ENCODE assay signal across 14 cellular contexts in the genomic region with DNA sequence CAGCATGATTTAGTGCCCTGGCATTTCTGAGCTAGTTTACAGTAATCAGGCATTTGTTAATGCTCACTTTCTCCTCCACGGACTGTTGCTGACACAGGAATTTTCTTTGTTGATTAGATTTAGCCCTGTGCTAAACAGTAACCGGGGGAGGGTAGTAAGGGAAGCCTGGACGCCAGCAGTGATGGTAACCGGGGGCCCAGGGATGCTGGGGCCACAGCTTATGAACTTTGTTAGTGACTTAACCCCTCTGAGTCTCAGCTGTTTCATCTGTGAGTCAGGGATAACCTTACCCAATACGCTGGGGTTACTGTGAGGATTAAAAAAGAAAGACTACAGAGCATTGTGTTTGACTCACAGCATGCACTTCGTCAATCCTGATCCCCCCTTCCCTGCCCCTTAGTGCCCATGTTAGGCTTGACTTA. TPM values are rescaled to one million over a fixed set of nuclear protein-coding genes. Genes with fewer than 3 reads are reported as not detected.
DNase-seq lines count a peak whose midpoint lies in the region; ATAC-seq and TF ChIP-seq lines count a peak whose summit lies in the region.
"Had no signal": no experiment of that assay in that cellular context is flagged by ENCODE, and none has a peak within 500 bp of the region (broad histone marks: within the 10 kb centered on the region; RNA-seq: fewer than 3 reads in every experiment).

No MANE protein-coding gene starts in this region.

- no peak overlapping the region for H3K9ac ChIP-seq in colonic mucosa (ENCODE audit: low read depth in 2 of 2, low read length in 2 of 2)

- H3K9me3 ChIP-seq in spleen (no peaks in the 10 kb centered on the region), colonic mucosa (no peaks in the 10 kb centered on the region)
- H3K9me3 ChIP-seq: ascending aorta, heart left ventricle had no signal

- TF ChIP-seq POLR2A in spleen (IDR thresholded peaks at IDR 0.05), result no peak

- H3K27me3 ChIP-seq in spleen (replicated peaks in 1 of 7) (no peaks in the 10 kb centered on the region), colonic mucosa (no peaks in the 10 kb centered on the region)
- H3K27me3 ChIP-seq: ascending aorta, heart left ventricle had no signal

- no peak for TF ChIP-seq CTCF in spleen (IDR thresholded peaks at IDR 0.05 in 8 of 11, conservative IDR thresholded peaks at IDR 0.05 in 3 of 11)
- TF ChIP-seq CTCF in colonic mucosa (IDR thresholded peaks at IDR 0.05), result no peak

- intact Hi-C loops in spleen (cut with DNase I; ENCODE audit: low total_unique reads), result no loop called here
- intact Hi-C loops in colonic mucosa (cut with DNase I), result no loop called here

- H3K4me3 ChIP-seq in spleen (no peak overlapping the region), colonic mucosa (no peak overlapping the region)
- H3K4me3 ChIP-seq: ascending aorta, heart left ventricle had no signal

- H3K36me3 ChIP-seq in spleen, result no peaks in the 10 kb centered on the region
- no peaks in the 10 kb centered on the region for H3K36me3 ChIP-seq in colonic mucosa
- H3K36me3 ChIP-seq: ascending aorta, heart left ventricle had no signal

- ATAC-seq in HG02571 (IDR thresholded peaks at IDR 0.05; ENCODE audit: unreplicated experiment), result no peak
- ATAC-seq: heart left ventricle had no signal

- 68 to 74% (median 73%) methylated on average over 6 of the region's 6 CpGs for WGBS in spleen, 5 donors

- DNase-seq in HT1080 (ENCODE audit: low read depth) (peak; percentile 69), astrocyte of the hippocampus (ENCODE audit: low read depth, low spot score) (peak; percentile 60), iris pigment epithelial cell (ENCODE audit: low read depth) (peak; percentile 89), spleen (peak; percentile 23), HT-29 (ENCODE audit: low spot score) (no peak), D341Med (ENCODE audit: low spot score) (no peak), colonic mucosa (no peak)
- DNase-seq: DMS79 treated with DMSO at 0.1 percent for 48 hours; heart left ventricle; stimulated activated CD4-positive, alpha-beta T cell treated with anti-CD3 and anti-CD28 coated beads, Interleukin-15, amount 100 ng/mL, for 24 hours; stimulated activated naive CD4-positive, alpha-beta T cell treated with Interleukin-2 at 50 U/mL for 16 hours; T-helper 1 cell had no signal

- peaks cover 0 to 5% (median 0%) of the 10 kb centered on the region in 6 donors for H3K4me1 ChIP-seq in spleen
- no peaks in the 10 kb centered on the region for H3K4me1 ChIP-seq in colonic mucosa
- H3K4me1 ChIP-seq: ascending aorta had no signal

- H3K27ac ChIP-seq in spleen (peak overlapping the region in 2 of 8 donors; percentile 10 to 41), colonic mucosa (no peak overlapping the region)
- H3K27ac ChIP-seq: ascending aorta had no signal

RNA-seq across cellular contexts. Expression of a gene that starts 33.5 kb away (rescaled TPM):
- 6.0 and 6.8 TPM in 2 replicates for total RNA-seq in HT1080 (2014; rRNA removed; shearing (Covaris generic))
- polyA plus RNA-seq in HT1080 (2015; cell fraction: cytosol; rRNA removed), result 6.1 and 7.4 TPM in 2 replicates
- polyA plus RNA-seq in HT1080 (2015; cell fraction: nucleus; rRNA removed), result 11.0 and 11.3 TPM in 2 replicates
- total RNA-seq in spleen (10 to 100 TPM in 5 of 7 donors, 1 to 10 TPM in 2; 7.5 to 30.5 (median 16.2) TPM), colonic mucosa (1 to 10 TPM; 2.0 to 2.9 TPM)
- polyA plus RNA-seq in spleen, result 1 to 10 TPM; 1.5 to 5.3 (median 2.0) TPM
- total RNA-seq in HT-29 (2014; rRNA removed; shearing (Covaris generic)), result 0.18 and 0.94 TPM in 2 replicates

Comparison
In these comparisons a context has a peak if more than half of its experiments do, and no peak if none do; other contexts are left out.
1. DNase-seq: peak in HT1080 (single experiment), astrocyte of the hippocampus (single experiment), iris pigment epithelial cell (single experiment) and spleen (single experiment); none in HT-29 (single experiment), D341Med (single experiment) and colonic mucosa (single experiment).